9 cellular contexts compared by ENCODE assay signal in genomic region chr7:47291461-47292051, GRCh38.
DNase-seq lines count a peak whose midpoint lies in the region; ATAC-seq, FAIRE-seq and TF ChIP-seq lines count a peak whose summit lies in the region.
"Had no signal": no experiment of that assay in that cellular context is flagged by ENCODE, and none has a peak within 500 bp of the region (broad histone marks: within the 10 kb centered on the region; RNA-seq: fewer than 3 reads in every experiment).

No MANE protein-coding gene starts in this region.

- no peak for TF ChIP-seq RAD21 in A549 (conservative IDR thresholded peaks at IDR 0.05 in 1 of 2, IDR thresholded peaks at IDR 0.05 in 1 of 2)

- peak overlapping the region; percentile 55 for H3K4me2 ChIP-seq in A549

- no peak for TF ChIP-seq CTCF in A549 (IDR thresholded peaks at IDR 0.05)
- no peak for TF ChIP-seq CTCF in RWPE2 (IDR thresholded peaks at IDR 0.05; ENCODE audit: poor library complexity, severe bottlenecking)
- no peak for TF ChIP-seq CTCF in fibroblast of pulmonary artery (IDR thresholded peaks at IDR 0.05; ENCODE audit: low read length, missing control alignments)
- TF ChIP-seq CTCF in tibial artery (IDR thresholded peaks at IDR 0.05): no peak
- no peak for TF ChIP-seq CTCF in D721Med (IDR thresholded peaks at IDR 0.05; ENCODE audit: insufficient read depth, missing control alignments)

- H3K9me3 ChIP-seq in A549 (no peaks in the 10 kb centered on the region), RWPE2 (ENCODE audit: severe bottlenecking) (no peaks in the 10 kb centered on the region), tibial artery (no peaks in the 10 kb centered on the region)

- CTCF ChIA-PET in A549 (lab: Yijun Ruan, JAX): interaction anchor here (5.8 kb wide), 1 partner anchor 26 kb away, joined by 19 read pairs; no protein-coding TSS in a partner anchor

- H3K4me3 ChIP-seq in A549: no peak overlapping the region
- no peak overlapping the region for H3K4me3 ChIP-seq in RWPE2 (ENCODE audit: severe bottlenecking)
- H3K4me3 ChIP-seq in fibroblast of pulmonary artery (replicated peaks; ENCODE audit: low read depth, low read length): no peak overlapping the region
- no peak overlapping the region for H3K4me3 ChIP-seq in tibial artery

- FAIRE-seq in A549 (lab: Jason Lieb, UNC) (no peak), D721Med (lab: Jason Lieb, UNC) (no peak)
- FAIRE-seq: H1 had no signal

- 0 out of 5 replicates have a peak, but pooled peaks of 1 of the 2 experiments have one; percentile 19 for TF ChIP-seq EP300 in A549 (IDR thresholded peaks at IDR 0.05)

- no peaks in the 10 kb centered on the region for H3K27me3 ChIP-seq in RWPE2 (ENCODE audit: insufficient read depth, poor library complexity, severe bottlenecking)
- no peaks in the 10 kb centered on the region for H3K27me3 ChIP-seq in tibial artery

- TF ChIP-seq POLR2A in A549 (IDR thresholded peaks at IDR 0.05; ENCODE audit: low read length): no peak

- 30% methylated on average over 4 of the region's 4 CpGs for WGBS in A549 (ENCODE audit: missing lambda C conversion rate)

- H3K27ac ChIP-seq in A549: peak overlapping the region; percentile 61 to 77
- peak overlapping the region; percentile 99 for H3K27ac ChIP-seq in RWPE2 (ENCODE audit: poor library complexity, severe bottlenecking)
- peak overlapping the region; percentile 65 to 70 for H3K27ac ChIP-seq in tibial artery
- no peak overlapping the region for H3K27ac ChIP-seq in substantia nigra (ENCODE audit: low read depth, low read length, poor library complexity, severe bottlenecking)

- H3K36me3 ChIP-seq in RWPE2 (ENCODE audit: low read depth): peaks cover 44% of the 10 kb centered on the region
- H3K36me3 ChIP-seq in tibial artery: peaks cover 12 to 48% (median 44%) of the 10 kb centered on the region in 3 donors

- DNase-seq in A549 (ENCODE audit: low read depth in 1 of 2, low spot score in 1 of 2) (peak; percentile 43 to 56), RWPE2 (ENCODE audit: low spot score) (no peak), fibroblast of pulmonary artery (ENCODE audit: low read depth) (peak; percentile 84), tibial artery (peak in 1 of 2 donors; percentile 64), substantia nigra (lab: John Stamatoyannopoulos, UW) (no peak), D721Med (ENCODE audit: insufficient read length, low spot score) (no peak)

- intact Hi-C loops in tibial artery (cut with DNase I; ENCODE audit: low total_unique reads): no loop called here

- ATAC-seq in A549 (peak; percentile 67 to 76), GM18858 (IDR thresholded peaks at IDR 0.05; ENCODE audit: unreplicated experiment) (peak; percentile 93), HG02981 (IDR thresholded peaks at IDR 0.05; ENCODE audit: unreplicated experiment) (peak; percentile 95), RWPE2 (ENCODE audit: low read depth) (peak; percentile 97)

- POLR2A ChIA-PET in A549 (lab: Yijun Ruan, JAX): no interaction called here

- H3K4me1 ChIP-seq in A549: peaks cover 47% of the 10 kb centered on the region
- peaks cover 25% of the 10 kb centered on the region for H3K4me1 ChIP-seq in RWPE2 (ENCODE audit: insufficient read depth, poor library complexity, severe bottlenecking)
- H3K4me1 ChIP-seq in tibial artery: peaks cover 0 to 54% (median 29%) of the 10 kb centered on the region in 4 donors

TF ChIP-seq in A549, 52 proteins besides CTCF, POLR2A, EP300 and RAD21:
- TF ChIP-seq CHD4 (IDR thresholded peaks at IDR 0.05; ENCODE audit: borderline replicate concordance) (no peak), NFE2L2 (conservative IDR thresholded peaks at IDR 0.05; ENCODE audit: low read length) (no peak), SMC3 (IDR thresholded peaks at IDR 0.05) (no peak), CBX2 (IDR thresholded peaks at IDR 0.05; ENCODE audit: borderline replicate concordance, low read depth) (no peak), HMGXB4 (CRISPR knock-in tag; IDR thresholded peaks at IDR 0.05; ENCODE audit: borderline replicate concordance) (no peak), HOXB13 (CRISPR knock-in tag; IDR thresholded peaks at IDR 0.05; ENCODE audit: low read depth) (no peak), ATOH8 (CRISPR knock-in tag; IDR thresholded peaks at IDR 0.05; ENCODE audit: low read depth) (no peak), NPAS2 (CRISPR knock-in tag; IDR thresholded peaks at IDR 0.05; ENCODE audit: borderline replicate concordance) (no peak), FOSL2 (IDR thresholded peaks at IDR 0.05) (no peak), FOSL2 (CRISPR knock-in tag; IDR thresholded peaks at IDR 0.05) (peak; percentile 37), MAX (IDR thresholded peaks at IDR 0.05) (peak; percentile 27; the same call in 1 of the 2 replicates), E2F6 (IDR thresholded peaks at IDR 0.05; ENCODE audit: borderline replicate concordance, low read depth) (no peak), GATA3 (IDR thresholded peaks at IDR 0.05; ENCODE audit: borderline replicate concordance) (no peak), TFCP2L1 (CRISPR knock-in tag; IDR thresholded peaks at IDR 0.05) (no peak), BHLHE40 (IDR thresholded peaks at IDR 0.05; ENCODE audit: low read depth, low read length) (no peak), CBX8 (IDR thresholded peaks at IDR 0.05) (no peak), FOXS1 (CRISPR knock-in tag; IDR thresholded peaks at IDR 0.05) (no peak), PHF8 (IDR thresholded peaks at IDR 0.05; ENCODE audit: borderline replicate concordance, low read depth) (no peak), NR3C1 (IDR thresholded peaks at IDR 0.05) (no peak), JUN (IDR thresholded peaks at IDR 0.05) (no peak), RARB (CRISPR knock-in tag; IDR thresholded peaks at IDR 0.05) (no peak), EHF (CRISPR knock-in tag; IDR thresholded peaks at IDR 0.05) (no peak), KDM1A (IDR thresholded peaks at IDR 0.05; ENCODE audit: low read depth) (no peak), FOSB (CRISPR knock-in tag; IDR thresholded peaks at IDR 0.05) (no peak), JUNB (IDR thresholded peaks at IDR 0.05) (peak; percentile 61)

Comparison
In these comparisons a context has a peak if more than half of its experiments do, and no peak if none do; other contexts are left out.
1. DNase-seq: peak in A549 (2 of 2) and fibroblast of pulmonary artery (single experiment); none in RWPE2 (single experiment), substantia nigra (0 of 49) and D721Med (single experiment).
2. Peak in every context shown above with its lines, with median percentiles within 50 percentile points of each other: ATAC-seq.